Comparison of ENCODE assay signal across 8 cellular contexts in the genomic region with DNA sequence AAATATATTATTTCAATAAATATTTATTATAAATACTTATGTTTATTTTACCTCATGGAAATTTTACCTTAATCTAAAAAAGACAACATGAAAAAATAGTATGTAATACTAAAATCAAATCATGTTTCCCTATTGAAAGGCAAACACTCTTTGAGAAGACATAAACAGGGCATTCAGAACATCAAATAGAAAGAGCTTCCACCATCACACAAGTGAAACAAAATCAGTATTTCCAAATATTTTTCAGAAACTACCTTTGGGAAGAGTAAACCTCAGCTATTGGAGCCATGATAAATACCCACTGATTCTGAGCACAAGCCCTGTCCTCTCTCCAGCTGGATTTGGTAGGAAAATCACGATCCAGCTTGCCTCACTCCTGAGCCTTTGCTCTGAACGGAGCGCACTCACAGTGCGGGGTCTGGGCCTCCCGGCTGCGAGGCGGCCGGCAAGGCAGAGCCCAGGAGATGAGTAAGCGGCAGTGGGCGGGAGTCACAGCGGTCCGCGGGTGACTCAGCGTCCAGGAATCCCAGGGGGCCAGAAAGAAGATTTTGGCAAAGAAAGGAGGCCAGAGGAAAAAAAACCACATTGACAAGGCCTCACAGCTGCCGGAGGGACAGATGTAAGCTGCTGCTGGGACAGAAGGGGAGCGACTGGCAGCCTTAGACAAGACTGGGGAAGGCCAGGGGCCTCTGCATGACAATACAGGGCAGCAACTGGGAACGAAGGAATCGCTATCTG. TPM values are rescaled to one million over a fixed set of nuclear protein-coding genes. Genes with fewer than 3 reads are reported as not detected.
DNase-seq lines count a peak whose midpoint lies in the region; ATAC-seq and TF ChIP-seq lines count a peak whose summit lies in the region.

No MANE protein-coding gene starts in this region.

- TF ChIP-seq POLR2A in body of pancreas (IDR thresholded peaks at IDR 0.05): peak in 1 of 3 donors; percentile 29

- H3K36me3 ChIP-seq in body of pancreas (replicated peaks in 1 of 2; ENCODE audit: insufficient read depth in 1 of 2, low read depth in 2 of 2) (no peaks in the 10 kb centered on the region), iPS-15b (ENCODE audit: control insufficient read depth, insufficient read depth, low read length) (no peaks in the 10 kb centered on the region)

- H3K9me3 ChIP-seq in body of pancreas (no peaks in the 10 kb centered on the region), iPS-15b (ENCODE audit: control insufficient read depth, insufficient read depth, low read length) (no peaks in the 10 kb centered on the region)

- H3K27me3 ChIP-seq in body of pancreas: peaks cover 0 to 5% of the 10 kb centered on the region in 2 donors
- H3K27me3 ChIP-seq in iPS-15b (ENCODE audit: control insufficient read depth, insufficient read depth, low read length): no peaks in the 10 kb centered on the region

- ATAC-seq in GM18520 (IDR thresholded peaks at IDR 0.05; ENCODE audit: unreplicated experiment) (peak; percentile 67), HG02943 (IDR thresholded peaks at IDR 0.05; ENCODE audit: low read depth, unreplicated experiment) (peak; percentile 82), body of pancreas (peak; percentile 93)

- in situ Hi-C loops in ACHN (cut with HindIII; ENCODE audit: low pct_ligation_motif_present, low pct_unique_long_range_greater_than_20kb, low sequenced_read_pairs): no loop called here

- peak overlapping the region; percentile 48 for H3K9ac ChIP-seq in iPS-15b (ENCODE audit: low read depth, low read length)

- DNase-seq in ACHN (peak; percentile 92), NOMO-1 treated with DMSO at 0.1 percent for 48 hours (lab: John Stamatoyannopoulos, UW; ENCODE audit: unreplicated experiment) (peak; percentile 34), body of pancreas (peak; percentile 53 to 76 (median 61)), retinal pigment epithelial cell (ENCODE audit: low read depth) (peak; percentile 80), NCI-H345 treated with DMSO at 0.1 percent for 48 hours (lab: John Stamatoyannopoulos, UW; ENCODE audit: unreplicated experiment) (no peak)

- 15 to 20% methylated on average over 15 to 18 of the region's 18 CpGs for WGBS in body of pancreas, 2 donors

- no peak overlapping the region for H3K4me3 ChIP-seq in body of pancreas
- H3K4me3 ChIP-seq in iPS-15b (ENCODE audit: low read depth, low read length): peak overlapping the region; percentile 37
- H3K4me3 ChIP-seq in retinal pigment epithelial cell (ENCODE audit: low read length): peak overlapping the region; percentile 27

- intact Hi-C loops in body of pancreas (cut with DNase I): no loop called here

- H3K4me1 ChIP-seq in body of pancreas (no peaks in the 10 kb centered on the region), iPS-15b (ENCODE audit: control insufficient read depth, insufficient read depth, low read length) (peaks cover 11% of the 10 kb centered on the region)

- H3K27ac ChIP-seq in body of pancreas: peak overlapping the region in 3 of 4 donors; percentile 29 to 57 (median 30)

- TF ChIP-seq CTCF in body of pancreas (IDR thresholded peaks at IDR 0.05) (no peak), retinal pigment epithelial cell (conservative IDR thresholded peaks at IDR 0.05; ENCODE audit: low read depth, low read length) (no peak)

RNA-seq across cellular contexts. Expression of gene ANXA5, which starts 14.7 kb away (rescaled TPM):
- 100 to 1,000 TPM; 126 to 180 TPM for total RNA-seq in body of pancreas

RNA-seq across cellular contexts. Expression of gene SMIM43, which starts 53.5 kb away (rescaled TPM):
- not detected for total RNA-seq in body of pancreas

Comparison
In these comparisons a context has a peak if more than half of its experiments do, and no peak if none do; other contexts are left out.
1. H3K4me3 ChIP-seq: peak in iPS-15b (single experiment) and retinal pigment epithelial cell (single experiment); none in body of pancreas (0 of 2).
2. Peak in every context shown above with its lines, with median percentiles within 50 percentile points of each other: ATAC-seq.